Comparison of ENCODE assay signal across 17 cellular contexts in the genomic region with DNA sequence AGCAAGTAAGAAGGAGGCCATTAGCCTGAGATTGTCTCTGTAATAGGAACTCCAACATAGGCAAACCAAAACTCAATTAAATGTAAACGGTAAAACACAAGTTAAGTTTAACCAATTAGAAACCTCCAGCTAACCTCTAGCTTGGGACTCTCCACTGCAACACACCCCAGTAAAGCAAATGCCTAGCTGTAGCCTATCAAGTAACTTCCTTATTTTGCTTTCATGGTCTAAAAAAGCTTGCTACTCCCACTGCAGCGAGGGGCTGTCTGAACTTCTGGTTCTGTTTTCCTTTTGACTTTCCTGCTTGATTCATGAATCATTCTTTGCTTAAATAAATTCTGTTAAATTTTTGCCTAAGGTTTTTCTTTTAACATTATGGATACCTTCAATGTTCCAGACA. TPM values are rescaled to one million over a fixed set of nuclear protein-coding genes. Genes with fewer than 3 reads are reported as not detected.
A peak's percentile ranks its signal among the peaks of the same experiment; 100 is the strongest.
DNase-seq lines count a peak whose midpoint lies in the region; ATAC-seq and TF ChIP-seq lines count a peak whose summit lies in the region.
"Had no signal": no experiment of that assay in that cellular context is flagged by ENCODE, and none has a peak within 500 bp of the region (broad histone marks: within the 10 kb centered on the region; RNA-seq: fewer than 3 reads in every experiment).

No MANE protein-coding gene starts in this region.

- ATAC-seq in GM19023 (IDR thresholded peaks at IDR 0.05; ENCODE audit: unreplicated experiment) (peak; percentile 64), GM23338 (no peak), HG03520 (IDR thresholded peaks at IDR 0.05; ENCODE audit: unreplicated experiment) (peak; percentile 92), esophagus mucosa (no peak)
- ATAC-seq: effector memory CD8-positive, alpha-beta T cell had no signal

- H3K79me2 ChIP-seq in GM23338 (replicated peaks; ENCODE audit: insufficient read depth) (no peaks in the 10 kb centered on the region), hepatocyte (no peaks in the 10 kb centered on the region)

- H3K9me2 ChIP-seq in GM23338 (ENCODE audit: insufficient read depth) = no peaks in the 10 kb centered on the region; the same call in 1 of the 2 replicates
- no peaks in the 10 kb centered on the region for H3K9me2 ChIP-seq in hepatocyte (replicated peaks; ENCODE audit: insufficient read depth)

- H3K4me3 Mint-ChIP-seq in GM23338 = no peak overlapping the region
- H3K4me3 Mint-ChIP-seq: effector memory CD8-positive, alpha-beta T cell had no signal

- H3K4me1 Mint-ChIP-seq in GM23338 = peaks cover 10% of the 10 kb centered on the region

- peaks cover 2% of the 10 kb centered on the region for H3K27me3 Mint-ChIP-seq in GM23338 (ENCODE audit: insufficient read depth, low read depth, poor library complexity)

- H3K27ac Mint-ChIP-seq in GM23338 = no peak overlapping the region
- H3K27ac Mint-ChIP-seq: effector memory CD8-positive, alpha-beta T cell had no signal

- H3K36me3 ChIP-seq in GM23338 (ENCODE audit: insufficient read depth) (no peaks in the 10 kb centered on the region), hepatocyte (replicated peaks; ENCODE audit: insufficient read depth, low read depth) (no peaks in the 10 kb centered on the region)

- no peak for TF ChIP-seq CTCF in GM23338 (conservative IDR thresholded peaks at IDR 0.05; ENCODE audit: low read depth in 2 of 2)
- TF ChIP-seq CTCF in hepatocyte (IDR thresholded peaks at IDR 0.05; ENCODE audit: poor library complexity) = no peak

- no peak overlapping the region for H3K4me3 ChIP-seq in GM23338
- H3K4me3 ChIP-seq in hepatocyte = no peak overlapping the region
- H3K4me3 ChIP-seq: lung, PC-9 had no signal

- H3K4me1 ChIP-seq in GM23338 (ENCODE audit: insufficient read depth) (no peaks in the 10 kb centered on the region), hepatocyte (ENCODE audit: insufficient read depth) (no peaks in the 10 kb centered on the region)

- no peaks in the 10 kb centered on the region for H3K9me3 Mint-ChIP-seq in GM23338
- H3K9me3 Mint-ChIP-seq: effector memory CD8-positive, alpha-beta T cell had no signal

- no peaks in the 10 kb centered on the region; the same call in 1 of the 2 replicates for H3F3A ChIP-seq in GM23338 (replicated peaks; ENCODE audit: low read depth)

- H3K36me3 Mint-ChIP-seq in GM23338 (ENCODE audit: low read depth) = no peaks in the 10 kb centered on the region

- no peaks in the 10 kb centered on the region for H3K9me3 ChIP-seq in hepatocyte (ENCODE audit: low read depth)

- H4K20me1 ChIP-seq in GM23338 (replicated peaks; ENCODE audit: insufficient read depth) (no peaks in the 10 kb centered on the region), hepatocyte (ENCODE audit: insufficient read depth, poor library complexity, severe bottlenecking) (no peaks in the 10 kb centered on the region)

- H3K27ac ChIP-seq in GM23338 (ENCODE audit: low read depth) (no peak overlapping the region), hepatocyte (no peak overlapping the region)
- H3K27ac ChIP-seq: PC-9 had no signal

- H2AFZ ChIP-seq in GM23338 (0 out of 2 replicates have a peak overlapping the region, but pooled peaks have one; percentile 1), hepatocyte (no peak overlapping the region)

- H3K4me2 ChIP-seq in GM23338 (no peak overlapping the region), hepatocyte (no peak overlapping the region)
- H3K4me2 ChIP-seq: PC-9 had no signal

- DNase-seq in GM23338 (ENCODE audit: low spot score) = no peak
- DNase-seq in globus pallidus (ENCODE audit: low spot score) = peak; percentile 12
- no peak for DNase-seq in hepatocyte (ENCODE audit: low spot score)
- DNase-seq in RPMI8226 = no peak
- DNase-seq in NCI-H2227 treated with DMSO at 0.1 percent for 48 hours (lab: John Stamatoyannopoulos, UW) = no peak
- DNase-seq: COR-L47; effector memory CD8-positive, alpha-beta T cell; HCEC 1CT; hippocampal formation; NCI-H2029 treated with DMSO at 0.1 percent for 48 hours; PC-9; stimulated activated naive CD4-positive, alpha-beta T cell treated with Interleukin-2 at 50 U/mL for 16 hours had no signal

- no peaks in the 10 kb centered on the region for H3K27me3 ChIP-seq in GM23338 (ENCODE audit: insufficient read depth)
- no peaks in the 10 kb centered on the region for H3K27me3 ChIP-seq in hepatocyte

- WGBS in hepatocyte (ENCODE audit: low lambda C conversion rate, missing lambda C conversion rate) = 96% methylated on average over 2 of the region's 2 CpGs

TF ChIP-seq in GM23338, 12 proteins besides CTCF, POLR2A, EP300 and RAD21:
- no peak for TF ChIP-seq EZH2phosphoT487 (IDR thresholded peaks at IDR 0.05; ENCODE audit: unreplicated experiment)

RNA-seq across cellular contexts. Expression of a gene that starts 24.4 kb away (rescaled TPM):
- total RNA-seq in GM23338 (2014; rRNA removed; shearing (Covaris generic)) = not detected in 2 replicates
- polyA plus RNA-seq in GM23338 (2016; fragmentation: Nextera tagmentation; extraction: Ambion mirVana) (0.40 and 0.42 TPM in 2 replicates), hepatocyte (0.99 and 2.7 TPM in 2 replicates)
- total RNA-seq in esophagus mucosa (0.36 TPM), hepatocyte (not detected in 2 replicates)
- total RNA-seq: lung, osteoblast, PC-9 had no signal
- polyA plus RNA-seq: lung had no signal

RNA-seq across cellular contexts. Expression of a gene that starts 52.2 kb away (rescaled TPM):
- 27.0 and 36.1 TPM in 2 replicates for total RNA-seq in GM23338 (2014; rRNA removed; shearing (Covaris generic))
- 251 and 256 TPM in 2 replicates for polyA plus RNA-seq in GM23338 (2016; fragmentation: Nextera tagmentation; extraction: Ambion mirVana)
- not detected for total RNA-seq in esophagus mucosa
- total RNA-seq in hepatocyte = 32.0 and 33.6 TPM in 2 replicates
- polyA plus RNA-seq in hepatocyte = 70.6 and 84.7 TPM in 2 replicates
- total RNA-seq: osteoblast, PC-9 had no signal

Comparison
In these comparisons a context has a peak if more than half of its experiments do, and no peak if none do; other contexts are left out.
1. ATAC-seq: peak in GM19023 (single experiment) and HG03520 (single experiment); none in GM23338 (single experiment) and esophagus mucosa (single experiment).
2. RNA of a gene that starts 52.2 kb away (total RNA-seq): 27.0 to 36.1 TPM in GM23338 and 32.0 to 33.6 TPM in hepatocyte; not detected in esophagus mucosa (single experiment); every median in the first group is over 10 times any median in the second.